11 cellular contexts compared by ENCODE assay signal in the genomic region with DNA sequence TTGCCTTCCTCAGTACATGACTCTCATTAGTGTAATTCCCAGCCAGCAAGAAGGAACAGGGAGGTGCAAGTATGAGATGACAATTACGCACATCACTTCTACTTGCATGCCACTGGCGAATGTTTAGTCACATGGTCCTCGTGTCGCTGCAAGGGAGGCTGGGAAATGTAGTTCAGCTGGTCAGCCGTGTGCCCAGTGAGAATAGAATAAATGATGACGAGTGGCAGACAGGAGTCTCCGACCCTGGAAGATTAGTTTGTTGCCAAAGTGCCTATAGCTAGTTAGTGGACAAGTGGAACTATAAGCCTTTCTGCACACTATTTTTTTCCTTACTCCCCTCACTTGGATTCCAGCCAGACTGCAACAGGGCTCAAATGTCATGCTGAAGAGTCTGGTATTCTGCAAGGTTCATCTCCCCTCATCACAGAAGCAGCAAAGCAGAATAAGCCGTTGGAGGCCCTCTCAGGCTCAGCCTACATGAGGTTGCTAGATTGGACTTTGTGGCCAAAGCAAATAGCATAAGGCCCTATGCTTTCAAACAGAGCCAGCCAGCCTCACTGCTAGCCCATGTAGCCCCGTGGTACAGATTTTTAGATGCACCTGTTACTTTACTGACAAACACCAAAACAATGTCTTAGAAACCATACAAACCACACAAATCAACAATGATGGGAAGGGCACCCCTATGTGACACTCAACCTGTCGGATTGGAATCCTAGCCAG. TPM values are rescaled to one million over a fixed set of nuclear protein-coding genes. Genes with fewer than 3 reads are reported as not detected.
DNase-seq lines count a peak whose midpoint lies in the region; ATAC-seq, FAIRE-seq and TF ChIP-seq lines count a peak whose summit lies in the region.
"Had no signal": no experiment of that assay in that cellular context is flagged by ENCODE, and none has a peak within 500 bp of the region (broad histone marks: within the 10 kb centered on the region; RNA-seq: fewer than 3 reads in every experiment).

No MANE protein-coding gene starts in this region.

- H3K27me3 Mint-ChIP-seq in endothelial cell (ENCODE audit: unreplicated experiment), result peaks cover 7% of the 10 kb centered on the region
- peaks cover 57 to 65% of the 10 kb centered on the region in 2 donors for H3K27me3 Mint-ChIP-seq in CD4-positive, alpha-beta memory T cell

- TF ChIP-seq RAD21 in A549 (conservative IDR thresholded peaks at IDR 0.05 in 1 of 2, IDR thresholded peaks at IDR 0.05 in 1 of 2), result no peak

- H3K4me2 ChIP-seq in A549, result peak overlapping the region; percentile 34

- H3K4me1 ChIP-seq in A549, result peaks cover 3% of the 10 kb centered on the region; the same call in 1 of the 3 replicates
- peaks cover 19% of the 10 kb centered on the region for H3K4me1 ChIP-seq in CD4-positive, alpha-beta memory T cell (ENCODE audit: insufficient read depth, low read length)

- CTCF ChIA-PET in A549 (lab: Yijun Ruan, JAX), result no interaction called here
- CTCF ChIA-PET in CD4-positive, alpha-beta memory T cell (lab: Charles Lee; ENCODE audit: partially characterized antibody), result interaction anchor here (0.7 kb wide), 1 partner anchor 48 kb away, joined by 3 read pairs; no protein-coding TSS in a partner anchor

- ATAC-seq in A549 (peak; percentile 77 to 91), GM21717 (IDR thresholded peaks at IDR 0.05; ENCODE audit: unreplicated experiment) (peak; percentile 44), GM18498 (IDR thresholded peaks at IDR 0.05; ENCODE audit: unreplicated experiment) (no peak), GM19023 (IDR thresholded peaks at IDR 0.05; ENCODE audit: unreplicated experiment) (no peak)

- H3K4me3 Mint-ChIP-seq in endothelial cell (ENCODE audit: unreplicated experiment), result no peak overlapping the region
- no peak overlapping the region for H3K4me3 Mint-ChIP-seq in CD4-positive, alpha-beta memory T cell

- WGBS in A549 (ENCODE audit: missing lambda C conversion rate), result 7% methylated on average over 10 of the region's 10 CpGs

- no peak for TF ChIP-seq CTCF in A549 (IDR thresholded peaks at IDR 0.05)
- no peak for TF ChIP-seq CTCF in endothelial cell (IDR thresholded peaks at IDR 0.05; ENCODE audit: unreplicated experiment)

- TF ChIP-seq POLR2A in A549 (IDR thresholded peaks at IDR 0.05; ENCODE audit: low read length), result no peak

- H3K36me3 ChIP-seq in CD4-positive, alpha-beta memory T cell (ENCODE audit: insufficient read depth, low read length), result no peaks in the 10 kb centered on the region

- H3K9me3 Mint-ChIP-seq in endothelial cell (ENCODE audit: unreplicated experiment), result no peaks in the 10 kb centered on the region
- H3K9me3 Mint-ChIP-seq in CD4-positive, alpha-beta memory T cell, result peaks cover 0 to 8% (median 0%) of the 10 kb centered on the region in 8 donors

- H3K4me1 Mint-ChIP-seq in endothelial cell (ENCODE audit: unreplicated experiment), result peaks cover 7% of the 10 kb centered on the region
- H3K4me1 Mint-ChIP-seq in CD4-positive, alpha-beta memory T cell, result peaks cover 4 to 27% (median 21%) of the 10 kb centered on the region in 4 donors

- H3K9me3 ChIP-seq in A549, result no peaks in the 10 kb centered on the region
- H3K9me3 ChIP-seq in CD4-positive, alpha-beta memory T cell (ENCODE audit: control insufficient read depth in 1 of 2, low read length in 2 of 2), result no peaks in the 10 kb centered on the region

- H3K4me3 ChIP-seq in A549, result no peak overlapping the region
- no peak overlapping the region for H3K4me3 ChIP-seq in CD4-positive, alpha-beta memory T cell (ENCODE audit: low read length in 2 of 2)
- H3K4me3 ChIP-seq: SK-N-MC had no signal

- DNase-seq in A549 (ENCODE audit: low read depth in 1 of 2, low spot score in 1 of 2), result peak in 1 of 2 experiments; percentile 66
- peak; percentile 89 for DNase-seq in NCI-H510A treated with DMSO at 0.1 percent for 48 hours (lab: John Stamatoyannopoulos, UW)
- DNase-seq in endothelial cell (ENCODE audit: low spot score), result peak; percentile 37
- DNase-seq in GM03348 (ENCODE audit: low spot score), result no peak
- no peak for DNase-seq in CD4-positive, alpha-beta memory T cell
- DNase-seq: DND-41 had no signal

- no peak for TF ChIP-seq EP300 in A549 (IDR thresholded peaks at IDR 0.05)

- H3K36me3 Mint-ChIP-seq in endothelial cell (ENCODE audit: low read depth, unreplicated experiment), result no peaks in the 10 kb centered on the region
- peaks cover 0 to 11% of the 10 kb centered on the region in 2 donors for H3K36me3 Mint-ChIP-seq in CD4-positive, alpha-beta memory T cell

- FAIRE-seq in A549 (lab: Jason Lieb, UNC), result peak; percentile 18

- intact Hi-C loops in CD4-positive, alpha-beta memory T cell (cut with micrococcal nuclease), result no loop called here

- POLR2A ChIA-PET in A549 (lab: Yijun Ruan, JAX), result interaction anchor here (1.0 kb wide), 1 partner anchor 207 kb away, joined by 7 read pairs; a partner anchor contains a TSS
- POLR2A ChIA-PET in CD4-positive, alpha-beta memory T cell (lab: Charles Lee; ENCODE audit: partially characterized antibody), result no interaction called here

- H3K27ac ChIP-seq in A549, result no peak overlapping the region
- no peak overlapping the region for H3K27ac ChIP-seq in CD4-positive, alpha-beta memory T cell (ENCODE audit: low read depth, low read length)
- H3K27ac ChIP-seq: SK-N-MC had no signal

- no peak overlapping the region for H3K27ac Mint-ChIP-seq in endothelial cell (ENCODE audit: unreplicated experiment)
- no peak overlapping the region for H3K27ac Mint-ChIP-seq in CD4-positive, alpha-beta memory T cell

- peaks cover 53% of the 10 kb centered on the region for H3K27me3 ChIP-seq in CD4-positive, alpha-beta memory T cell (ENCODE audit: insufficient read depth, low read length)

TF ChIP-seq in A549, 52 proteins besides CTCF, POLR2A, EP300 and RAD21:
- TF ChIP-seq MAFK (IDR thresholded peaks at IDR 0.05; ENCODE audit: partially characterized antibody) (peak; percentile 1), HDAC2 (IDR thresholded peaks at IDR 0.05) (no peak)
- TF ChIP-seq, protein P1, sequence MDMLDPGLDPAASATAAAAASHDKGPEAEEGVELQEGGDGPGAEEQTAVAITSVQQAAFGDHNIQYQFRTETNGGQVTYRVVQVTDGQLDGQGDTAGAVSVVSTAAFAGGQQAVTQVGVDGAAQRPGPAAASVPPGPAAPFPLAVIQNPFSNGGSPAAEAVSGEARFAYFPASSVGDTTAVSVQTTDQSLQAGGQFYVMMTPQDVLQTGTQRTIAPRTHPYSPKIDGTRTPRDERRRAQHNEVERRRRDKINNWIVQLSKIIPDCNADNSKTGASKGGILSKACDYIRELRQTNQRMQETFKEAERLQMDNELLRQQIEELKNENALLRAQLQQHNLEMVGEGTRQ (IDR thresholded peaks at IDR 0.05), result peak; percentile 71

RNA-seq across cellular contexts. Expression of a gene that starts 9.7 kb away (rescaled TPM):
- not detected in 2 replicates for polyA plus RNA-seq in A549 (2011; rRNA removed)
- not detected in 2 replicates for polyA plus RNA-seq in A549 (2012; cell fraction: cytosol; rRNA removed)
- not detected in 2 replicates for polyA plus RNA-seq in A549 (2012; cell fraction: nucleus; rRNA removed)
- polyA plus RNA-seq in A549 (2017; fragmentation: RNase III; extraction: RNeasy Plus Mini Kit Qiagen cat#74134 plus additional on column Dnase treatment), result not detected in 3 replicates
- not detected in 2 replicates for polyA minus RNA-seq in A549 (2011; rRNA and poly(A)+ RNA removed)
- total RNA-seq in endothelial cell (ENCODE audit: unreplicated experiment), result not detected
- total RNA-seq in CD4-positive, alpha-beta memory T cell, result not detected
- polyA plus RNA-seq in CD4-positive, alpha-beta memory T cell, result not detected
- polyA plus RNA-seq: esophagus had no signal

RNA-seq across cellular contexts. Expression of a gene that starts 29.4 kb away (rescaled TPM):
- 19.1 and 21.1 TPM in 2 replicates for polyA plus RNA-seq in A549 (2011; rRNA removed)
- 3.6 and 3.9 TPM in 2 replicates for polyA plus RNA-seq in A549 (2012; cell fraction: cytosol; rRNA removed)
- 8.2 and 13.9 TPM in 2 replicates for polyA plus RNA-seq in A549 (2012; cell fraction: nucleus; rRNA removed)
- 6.3 to 7.1 TPM (median 6.9 TPM) in 3 replicates for polyA plus RNA-seq in A549 (2017; fragmentation: RNase III; extraction: RNeasy Plus Mini Kit Qiagen cat#74134 plus additional on column Dnase treatment)
- 4.0 and 4.5 TPM in 2 replicates for polyA minus RNA-seq in A549 (2011; rRNA and poly(A)+ RNA removed)
- total RNA-seq in endothelial cell (ENCODE audit: unreplicated experiment), result 15.0 TPM
- 10 to 100 TPM; 33.7 to 46.3 TPM for total RNA-seq in CD4-positive, alpha-beta memory T cell
- 10 to 100 TPM; 15.9 to 17.0 TPM for polyA plus RNA-seq in CD4-positive, alpha-beta memory T cell

Comparison
In these comparisons a context has a peak if more than half of its experiments do, and no peak if none do; other contexts are left out.
1. ATAC-seq: peak in A549 (2 of 2) and GM21717 (single experiment); none in GM18498 (single experiment) and GM19023 (single experiment).
2. DNase-seq: peak in NCI-H510A treated with DMSO at 0.1 percent for 48 hours (single experiment) and endothelial cell (single experiment); none in GM03348 (single experiment) and CD4-positive, alpha-beta memory T cell (0 of 5).